Comparison of ENCODE assay signal across 2 cellular contexts in genomic region chr9:107127608-107128007, GRCh38.
TF ChIP-seq lines count a peak whose summit lies in the region.

No MANE protein-coding gene starts in this region.

TF ChIP-seq in SK-N-SH, 30 proteins besides CTCF, POLR2A, EP300 and RAD21:
- TF ChIP-seq, protein P1, sequence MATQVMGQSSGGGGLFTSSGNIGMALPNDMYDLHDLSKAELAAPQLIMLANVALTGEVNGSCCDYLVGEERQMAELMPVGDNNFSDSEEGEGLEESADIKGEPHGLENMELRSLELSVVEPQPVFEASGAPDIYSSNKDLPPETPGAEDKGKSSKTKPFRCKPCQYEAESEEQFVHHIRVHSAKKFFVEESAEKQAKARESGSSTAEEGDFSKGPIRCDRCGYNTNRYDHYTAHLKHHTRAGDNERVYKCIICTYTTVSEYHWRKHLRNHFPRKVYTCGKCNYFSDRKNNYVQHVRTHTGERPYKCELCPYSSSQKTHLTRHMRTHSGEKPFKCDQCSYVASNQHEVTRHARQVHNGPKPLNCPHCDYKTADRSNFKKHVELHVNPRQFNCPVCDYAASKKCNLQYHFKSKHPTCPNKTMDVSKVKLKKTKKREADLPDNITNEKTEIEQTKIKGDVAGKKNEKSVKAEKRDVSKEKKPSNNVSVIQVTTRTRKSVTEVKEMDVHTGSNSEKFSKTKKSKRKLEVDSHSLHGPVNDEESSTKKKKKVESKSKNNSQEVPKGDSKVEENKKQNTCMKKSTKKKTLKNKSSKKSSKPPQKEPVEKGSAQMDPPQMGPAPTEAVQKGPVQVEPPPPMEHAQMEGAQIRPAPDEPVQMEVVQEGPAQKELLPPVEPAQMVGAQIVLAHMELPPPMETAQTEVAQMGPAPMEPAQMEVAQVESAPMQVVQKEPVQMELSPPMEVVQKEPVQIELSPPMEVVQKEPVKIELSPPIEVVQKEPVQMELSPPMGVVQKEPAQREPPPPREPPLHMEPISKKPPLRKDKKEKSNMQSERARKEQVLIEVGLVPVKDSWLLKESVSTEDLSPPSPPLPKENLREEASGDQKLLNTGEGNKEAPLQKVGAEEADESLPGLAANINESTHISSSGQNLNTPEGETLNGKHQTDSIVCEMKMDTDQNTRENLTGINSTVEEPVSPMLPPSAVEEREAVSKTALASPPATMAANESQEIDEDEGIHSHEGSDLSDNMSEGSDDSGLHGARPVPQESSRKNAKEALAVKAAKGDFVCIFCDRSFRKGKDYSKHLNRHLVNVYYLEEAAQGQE (IDR thresholded peaks at IDR 0.05; ENCODE audit: low read depth, low read length), result 0 out of 2 replicates have a peak, but pooled peaks have one; percentile 27
- TF ChIP-seq NRF1 (IDR thresholded peaks at IDR 0.05; ENCODE audit: low read depth, low read length), result no peak

TF ChIP-seq in SK-N-SH treated with all-trans-retinoic acid at 6 μM for 48 hours, 23 proteins besides CTCF, POLR2A, EP300 and RAD21 (continued from another document):
- TF ChIP-seq, protein P2, sequence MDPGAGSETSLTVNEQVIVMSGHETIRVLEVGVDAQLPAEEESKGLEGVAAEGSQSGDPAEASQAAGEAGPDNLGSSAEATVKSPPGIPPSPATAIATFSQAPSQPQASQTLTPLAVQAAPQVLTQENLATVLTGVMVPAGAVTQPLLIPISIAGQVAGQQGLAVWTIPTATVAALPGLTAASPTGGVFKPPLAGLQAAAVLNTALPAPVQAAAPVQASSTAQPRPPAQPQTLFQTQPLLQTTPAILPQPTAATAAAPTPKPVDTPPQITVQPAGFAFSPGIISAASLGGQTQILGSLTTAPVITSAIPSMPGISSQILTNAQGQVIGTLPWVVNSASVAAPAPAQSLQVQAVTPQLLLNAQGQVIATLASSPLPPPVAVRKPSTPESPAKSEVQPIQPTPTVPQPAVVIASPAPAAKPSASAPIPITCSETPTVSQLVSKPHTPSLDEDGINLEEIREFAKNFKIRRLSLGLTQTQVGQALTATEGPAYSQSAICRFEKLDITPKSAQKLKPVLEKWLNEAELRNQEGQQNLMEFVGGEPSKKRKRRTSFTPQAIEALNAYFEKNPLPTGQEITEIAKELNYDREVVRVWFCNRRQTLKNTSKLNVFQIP (CRISPR knock-in tag; IDR thresholded peaks at IDR 0.05; ENCODE audit: borderline replicate concordance, low read depth), result no peak
- no peak for TF ChIP-seq OSR1 (CRISPR knock-in tag; IDR thresholded peaks at IDR 0.05)
- no peak for TF ChIP-seq ZC3H10 (CRISPR knock-in tag; IDR thresholded peaks at IDR 0.05)
- TF ChIP-seq PATZ1 (CRISPR knock-in tag; IDR thresholded peaks at IDR 0.05; ENCODE audit: borderline replicate concordance), result no peak
- no peak for TF ChIP-seq GLIS3 (CRISPR knock-in tag; IDR thresholded peaks at IDR 0.05)
- no peak for TF ChIP-seq ESRRG (CRISPR knock-in tag; IDR thresholded peaks at IDR 0.05)
- no peak for TF ChIP-seq ZFP30 (CRISPR knock-in tag; IDR thresholded peaks at IDR 0.05)
- TF ChIP-seq TCF4 (CRISPR knock-in tag; IDR thresholded peaks at IDR 0.05; ENCODE audit: borderline replicate concordance), result no peak
- TF ChIP-seq, protein P3, sequence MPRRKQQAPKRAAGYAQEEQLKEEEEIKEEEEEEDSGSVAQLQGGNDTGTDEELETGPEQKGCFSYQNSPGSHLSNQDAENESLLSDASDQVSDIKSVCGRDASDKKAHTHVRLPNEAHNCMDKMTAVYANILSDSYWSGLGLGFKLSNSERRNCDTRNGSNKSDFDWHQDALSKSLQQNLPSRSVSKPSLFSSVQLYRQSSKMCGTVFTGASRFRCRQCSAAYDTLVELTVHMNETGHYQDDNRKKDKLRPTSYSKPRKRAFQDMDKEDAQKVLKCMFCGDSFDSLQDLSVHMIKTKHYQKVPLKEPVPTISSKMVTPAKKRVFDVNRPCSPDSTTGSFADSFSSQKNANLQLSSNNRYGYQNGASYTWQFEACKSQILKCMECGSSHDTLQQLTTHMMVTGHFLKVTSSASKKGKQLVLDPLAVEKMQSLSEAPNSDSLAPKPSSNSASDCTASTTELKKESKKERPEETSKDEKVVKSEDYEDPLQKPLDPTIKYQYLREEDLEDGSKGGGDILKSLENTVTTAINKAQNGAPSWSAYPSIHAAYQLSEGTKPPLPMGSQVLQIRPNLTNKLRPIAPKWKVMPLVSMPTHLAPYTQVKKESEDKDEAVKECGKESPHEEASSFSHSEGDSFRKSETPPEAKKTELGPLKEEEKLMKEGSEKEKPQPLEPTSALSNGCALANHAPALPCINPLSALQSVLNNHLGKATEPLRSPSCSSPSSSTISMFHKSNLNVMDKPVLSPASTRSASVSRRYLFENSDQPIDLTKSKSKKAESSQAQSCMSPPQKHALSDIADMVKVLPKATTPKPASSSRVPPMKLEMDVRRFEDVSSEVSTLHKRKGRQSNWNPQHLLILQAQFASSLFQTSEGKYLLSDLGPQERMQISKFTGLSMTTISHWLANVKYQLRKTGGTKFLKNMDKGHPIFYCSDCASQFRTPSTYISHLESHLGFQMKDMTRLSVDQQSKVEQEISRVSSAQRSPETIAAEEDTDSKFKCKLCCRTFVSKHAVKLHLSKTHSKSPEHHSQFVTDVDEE (CRISPR knock-in tag; IDR thresholded peaks at IDR 0.05), result no peak
- TF ChIP-seq BACH2 (CRISPR knock-in tag; IDR thresholded peaks at IDR 0.05; ENCODE audit: borderline replicate concordance), result no peak
- TF ChIP-seq RARB (CRISPR knock-in tag; IDR thresholded peaks at IDR 0.05), result no peak
